Comparison of ENCODE assay signal across 25 cellular contexts in genomic region chr4:67160409-67160808, GRCh38.
DNase-seq lines count a peak whose midpoint lies in the region; ATAC-seq, FAIRE-seq and TF ChIP-seq lines count a peak whose summit lies in the region.
"Had no signal": no experiment of that assay in that cellular context is flagged by ENCODE, and none has a peak within 500 bp of the region (broad histone marks: within the 10 kb centered on the region; RNA-seq: fewer than 3 reads in every experiment).

No MANE protein-coding gene starts in this region.

- intact Hi-C loops in K562 (cut with micrococcal nuclease): no loop called here
- intact Hi-C loops in CD4-positive, alpha-beta T cell (cut with DNase I, micrococcal nuclease): no loop called here

- no peaks in the 10 kb centered on the region for H3K27me3 Mint-ChIP-seq in GM23338 (ENCODE audit: insufficient read depth, low read depth, poor library complexity)
- no peaks in the 10 kb centered on the region for H3K27me3 Mint-ChIP-seq in CD4-positive, alpha-beta T cell
- H3K27me3 Mint-ChIP-seq: activated naive CD8-positive, alpha-beta T cell treated with anti-CD3 and anti-CD28 coated beads, Interleukin-2, amount 50 U/mL, for 24 hours; natural killer cell treated with Interleukin-12 subunit alpha and Interleukin-12 subunit beta and Interleukin-15 and Interleukin-18, amount 100 ng/mL, for 72 hours; stimulated activated naive CD8-positive, alpha-beta T cell treated with anti-CD3 and anti-CD28 coated beads, Interleukin-15, Interleukin-2, amounts not matched to agents 100 ng/mL and 50 ng/mL, for 24 hours had no signal

- H3K36me3 ChIP-seq in GM23338 (ENCODE audit: insufficient read depth) (no peaks in the 10 kb centered on the region), K562 (ENCODE audit: control insufficient read depth, insufficient read depth, low read length) (no peaks in the 10 kb centered on the region)
- H3K36me3 ChIP-seq: brain microvascular endothelial cell, HAP-1, tibial nerve had no signal

- H3K9me2 ChIP-seq in GM23338 (ENCODE audit: insufficient read depth): no peaks in the 10 kb centered on the region

- H3K4me1 ChIP-seq in GM23338 (ENCODE audit: insufficient read depth): peaks cover 18% of the 10 kb centered on the region
- H3K4me1 ChIP-seq in K562 (replicated peaks in 1 of 2; ENCODE audit: control insufficient read depth in 2 of 2, insufficient read depth in 2 of 2, low read length in 2 of 2): no peaks in the 10 kb centered on the region
- H3K4me1 ChIP-seq: tibial nerve had no signal

- BruUV-seq in K562 (replicated peaks; lab: Mats Ljungman, UMichigan): no TSS peak

- H3K9me1 ChIP-seq in K562 (ENCODE audit: control insufficient read depth, insufficient read depth, low read length): no peaks in the 10 kb centered on the region

- DNase-seq in AML-193 (lab: John Stamatoyannopoulos, UW) (peak; percentile 1 to 33), GM23338 (ENCODE audit: low spot score) (peak; percentile 2), MV-4-11 (lab: John Stamatoyannopoulos, UW) (peak; percentile 47), K562 (ENCODE audit: extremely low read depth in 1 of 4, low spot score in 3 of 4) (no peak), DMS79 treated with DMSO at 0.1 percent for 48 hours (lab: John Stamatoyannopoulos, UW) (no peak), GM10266 (ENCODE audit: extremely low spot score) (no peak)
- DNase-seq in CD4-positive, alpha-beta T cell: no peak
- DNase-seq: ACHN; activated CD8-positive, alpha-beta memory T cell treated with anti-CD3 and anti-CD28 coated beads, Interleukin-2, amount 50 U/mL, for 4 hours; activated naive CD8-positive, alpha-beta T cell treated with anti-CD3 and anti-CD28 coated beads, Interleukin-2, amount 50 U/mL, for 24 hours; brain microvascular endothelial cell; IMR-90; left cardiac atrium; NCI-H1105; NCI-H2081 treated with DMSO at 0.1 percent for 48 hours; NCI-H524 treated with DMSO at 0.1 percent for 48 hours; SHP77 treated with DMSO at 0.1 percent for 48 hours had no signal

- no peak for TF ChIP-seq RAD21 in K562 (CRISPR knock-in tag; conservative IDR thresholded peaks at IDR 0.05 in 1 of 2, IDR thresholded peaks at IDR 0.05 in 1 of 2)

- H3K9me3 Mint-ChIP-seq in GM23338: no peaks in the 10 kb centered on the region; the same call in 2 of the 3 replicates
- no peaks in the 10 kb centered on the region for H3K9me3 Mint-ChIP-seq in CD4-positive, alpha-beta T cell
- H3K9me3 Mint-ChIP-seq: activated naive CD8-positive, alpha-beta T cell treated with anti-CD3 and anti-CD28 coated beads, Interleukin-2, amount 50 U/mL, for 24 hours; stimulated activated naive CD8-positive, alpha-beta T cell treated with anti-CD3 and anti-CD28 coated beads, Interleukin-15, Interleukin-2, amounts not matched to agents 100 ng/mL and 50 ng/mL, for 24 hours; T-helper 1 cell treated with Interleukin-12 subunit alpha and Interleukin-12 subunit beta and Interleukin-4 antibody, amounts not matched to agents 30 μg/mL and 1 μg/mL, for 36 hours had no signal

- WGBS in K562 (ENCODE audit: insufficient coverage, low coverage, missing lambda C conversion rate): 0% methylated on average over 3 of the region's 3 CpGs

- no peak overlapping the region; the same call in 1 of the 2 replicates for H3K27ac Mint-ChIP-seq in GM23338
- no peak overlapping the region for H3K27ac Mint-ChIP-seq in CD4-positive, alpha-beta T cell
- H3K27ac Mint-ChIP-seq: activated naive CD8-positive, alpha-beta T cell treated with anti-CD3 and anti-CD28 coated beads, Interleukin-2, amount 50 U/mL, for 24 hours; CD14-positive monocyte; natural killer cell treated with Interleukin-12 subunit alpha and Interleukin-12 subunit beta and Interleukin-15 and Interleukin-18, amount 100 ng/mL, for 72 hours; stimulated activated naive CD8-positive, alpha-beta T cell treated with anti-CD3 and anti-CD28 coated beads, Interleukin-15, Interleukin-2, amounts not matched to agents 100 ng/mL and 50 ng/mL, for 24 hours; T-helper 1 cell treated with Interleukin-12 subunit alpha and Interleukin-12 subunit beta and Interleukin-4 antibody, amounts not matched to agents 30 μg/mL and 1 μg/mL, for 36 hours had no signal

- no peak for FAIRE-seq in K562 (lab: Jason Lieb, UNC)

- H3K27ac ChIP-seq in GM23338 (ENCODE audit: low read depth) (no peak overlapping the region), K562 (ENCODE audit: extremely low read depth, low read depth, low read length) (no peak overlapping the region)
- H3K27ac ChIP-seq in CD4-positive, alpha-beta T cell (ENCODE audit: low read depth, low read length): no peak overlapping the region
- H3K27ac ChIP-seq: brain microvascular endothelial cell, coronary artery, tibial nerve had no signal

- TF ChIP-seq EP300 in K562 (IDR thresholded peaks at IDR 0.05; ENCODE audit: low read length): no peak

- no peaks in the 10 kb centered on the region for H3K79me2 ChIP-seq in GM23338 (replicated peaks; ENCODE audit: insufficient read depth)
- H3K79me2 ChIP-seq in K562 (ENCODE audit: control insufficient read depth, insufficient read depth, low read length): no peaks in the 10 kb centered on the region

- POLR2A ChIA-PET in K562 (lab: Yijun Ruan, JAX): interaction anchor here (0.6 kb wide), 1 partner anchor 1707 kb away, joined by 3 read pairs; no protein-coding TSS in a partner anchor
- POLR2A ChIA-PET in CD4-positive, alpha-beta T cell (lab: Charles Lee): no interaction called here

- TF ChIP-seq CTCF in GM23338 (conservative IDR thresholded peaks at IDR 0.05; ENCODE audit: low read depth in 2 of 2) (no peak), K562 (IDR thresholded peaks at IDR 0.05 in 2 of 3, conservative IDR thresholded peaks at IDR 0.05 in 1 of 3; ENCODE audit: insufficient read depth in 2 of 3, low read depth in 1 of 3, low read length in 3 of 3) (no peak), GM10266 (IDR thresholded peaks at IDR 0.05; ENCODE audit: control insufficient read depth, insufficient read depth, low read depth, missing control alignments) (no peak)
- TF ChIP-seq CTCF in CD4-positive, alpha-beta T cell (IDR thresholded peaks at IDR 0.05): no peak

- CTCF ChIA-PET in K562 (lab: Yijun Ruan, JAX; ENCODE audit: low intra/inter-chr PET ratio): no interaction called here
- CTCF ChIA-PET in CD4-positive, alpha-beta T cell (lab: Charles Lee): no interaction called here

- no peaks in the 10 kb centered on the region for H3F3A ChIP-seq in GM23338 (replicated peaks; ENCODE audit: low read depth)

- TF ChIP-seq POLR2A in K562 (conservative IDR thresholded peaks at IDR 0.05): no peak

- H3K4me3 ChIP-seq in GM23338 (no peak overlapping the region), K562 (no peak overlapping the region)
- H3K4me3 ChIP-seq: coronary artery, HAP-1, tibial nerve had no signal

- no peak overlapping the region for H3K4me3 Mint-ChIP-seq in GM23338
- no peak overlapping the region for H3K4me3 Mint-ChIP-seq in CD4-positive, alpha-beta T cell
- H3K4me3 Mint-ChIP-seq: activated naive CD8-positive, alpha-beta T cell treated with anti-CD3 and anti-CD28 coated beads, Interleukin-2, amount 50 U/mL, for 24 hours; CD14-positive monocyte; natural killer cell treated with Interleukin-12 subunit alpha and Interleukin-12 subunit beta and Interleukin-15 and Interleukin-18, amount 100 ng/mL, for 72 hours; stimulated activated naive CD8-positive, alpha-beta T cell treated with anti-CD3 and anti-CD28 coated beads, Interleukin-15, Interleukin-2, amounts not matched to agents 100 ng/mL and 50 ng/mL, for 24 hours; T-helper 1 cell treated with Interleukin-12 subunit alpha and Interleukin-12 subunit beta and Interleukin-4 antibody, amounts not matched to agents 30 μg/mL and 1 μg/mL, for 36 hours had no signal

- no peak overlapping the region for H3K4me2 ChIP-seq in GM23338
- no peak overlapping the region for H3K4me2 ChIP-seq in K562 (ENCODE audit: insufficient read depth, low read length)

- H2AFZ ChIP-seq in GM23338: peak overlapping the region; percentile 89; the same call in 1 of the 2 replicates
- no peak overlapping the region for H2AFZ ChIP-seq in K562 (ENCODE audit: low read depth, low read length)

- in situ Hi-C loops in K562 (cut with MboI): no loop called here

- peaks cover 21% of the 10 kb centered on the region for H3K4me1 Mint-ChIP-seq in GM23338
- H3K4me1 Mint-ChIP-seq in CD4-positive, alpha-beta T cell (ENCODE audit: low read depth): no peaks in the 10 kb centered on the region
- H3K4me1 Mint-ChIP-seq: activated naive CD8-positive, alpha-beta T cell treated with anti-CD3 and anti-CD28 coated beads, Interleukin-2, amount 50 U/mL, for 24 hours; CD14-positive monocyte had no signal

- no peaks in the 10 kb centered on the region for H3K9me3 ChIP-seq in K562 (replicated peaks; ENCODE audit: control insufficient read depth, insufficient read depth, low read depth, low read length)
- no peaks in the 10 kb centered on the region for H3K9me3 ChIP-seq in CD4-positive, alpha-beta T cell (ENCODE audit: control insufficient read depth, low read length)
- H3K9me3 ChIP-seq: HAP-1, tibial nerve had no signal

- ATAC-seq in GM23338 (peak; percentile 43; the same call in 1 of the 3 replicates), K562 (no peak), GM18498 (IDR thresholded peaks at IDR 0.05; ENCODE audit: unreplicated experiment) (no peak)
- ATAC-seq in CD4-positive, alpha-beta T cell (ENCODE audit: poor library complexity): no peak
- ATAC-seq: activated naive CD8-positive, alpha-beta T cell treated with anti-CD3 and anti-CD28 coated beads, Interleukin-2, amount 50 U/mL, for 24 hours; left cardiac atrium had no signal

- H3K9ac ChIP-seq in K562 (ENCODE audit: insufficient read depth in 1 of 2, low read depth in 2 of 2, low read length in 2 of 2): no peak overlapping the region

- H3K36me3 Mint-ChIP-seq in GM23338 (ENCODE audit: low read depth): no peaks in the 10 kb centered on the region; the same call in 2 of the 3 replicates
- H3K36me3 Mint-ChIP-seq in CD4-positive, alpha-beta T cell (ENCODE audit: low read depth): no peaks in the 10 kb centered on the region
- H3K36me3 Mint-ChIP-seq: CD14-positive monocyte; natural killer cell treated with Interleukin-12 subunit alpha and Interleukin-12 subunit beta and Interleukin-15 and Interleukin-18, amount 100 ng/mL, for 72 hours had no signal

- H3K27me3 ChIP-seq in GM23338 (ENCODE audit: insufficient read depth): no peaks in the 10 kb centered on the region
- H3K27me3 ChIP-seq in K562 (ENCODE audit: control insufficient read depth in 2 of 2, insufficient read depth in 2 of 2, low read length in 2 of 2): no peaks in the 10 kb centered on the region
- no peaks in the 10 kb centered on the region for H3K27me3 ChIP-seq in CD4-positive, alpha-beta T cell (ENCODE audit: control insufficient read depth, insufficient read depth, low read length)
- H3K27me3 ChIP-seq: brain microvascular endothelial cell, tibial nerve had no signal

- H4K20me1 ChIP-seq in GM23338 (replicated peaks; ENCODE audit: insufficient read depth): no peaks in the 10 kb centered on the region
- H4K20me1 ChIP-seq in K562 (replicated peaks; ENCODE audit: control insufficient read depth, insufficient read depth, low read length): no peaks in the 10 kb centered on the region

TF ChIP-seq in GM23338, 12 proteins besides CTCF, POLR2A, EP300 and RAD21 (continues in another document):
- TF ChIP-seq POLR2AphosphoS5 (IDR thresholded peaks at IDR 0.05; ENCODE audit: low read depth): no peak
- no peak for TF ChIP-seq CREB1 (CRISPR knock-in tag; IDR thresholded peaks at IDR 0.05; ENCODE audit: low read depth)

TF ChIP-seq in K562, 482 proteins besides CTCF, POLR2A, EP300 and RAD21 (continues in another document):
- peak; percentile 32; the same call in 1 of the 2 replicates for TF ChIP-seq SPI1 (IDR thresholded peaks at IDR 0.05; ENCODE audit: borderline replicate concordance, low read depth, low read length)

Comparison
In these comparisons a context has a peak if more than half of its experiments do, and no peak if none do; other contexts are left out.
1. DNase-seq: peak in AML-193 (2 of 2), GM23338 (single experiment) and MV-4-11 (single experiment); none in K562 (0 of 4), DMS79 treated with DMSO at 0.1 percent for 48 hours (single experiment), GM10266 (single experiment) and CD4-positive, alpha-beta T cell (0 of 10).